Comparison of ENCODE assay signal across 10 cellular contexts in genomic region chr10:102067091-102067916, GRCh38. TPM values are rescaled to one million over a fixed set of nuclear protein-coding genes. Genes with fewer than 3 reads are reported as not detected.
A peak's percentile ranks its signal among the peaks of the same experiment; 100 is the strongest.
DNase-seq lines count a peak whose midpoint lies in the region; ATAC-seq, FAIRE-seq and TF ChIP-seq lines count a peak whose summit lies in the region.
"Had no signal": no experiment of that assay in that cellular context is flagged by ENCODE, and none has a peak within 500 bp of the region (broad histone marks: within the 10 kb centered on the region; RNA-seq: fewer than 3 reads in every experiment).

No MANE protein-coding gene starts in this region.

- no CpG with 5 or more reads among the region's 18 CpGs for WGBS in mesendoderm (ENCODE audit: extremely low coverage, insufficient coverage, low lambda C conversion rate)

- H3K4me3 ChIP-seq in AG10803 (ENCODE audit: low read length) (peak overlapping the region; percentile 83), Caco-2 (ENCODE audit: low read depth, low read length) (no peak overlapping the region), astrocyte (ENCODE audit: insufficient read depth, low read depth, low read length) (no peak overlapping the region), mesendoderm (ENCODE audit: low read length) (no peak overlapping the region)
- H3K4me3 ChIP-seq in naive thymus-derived CD4-positive, alpha-beta T cell (ENCODE audit: low read length), result no peak overlapping the region

- no peak overlapping the region for H2BK15ac ChIP-seq in mesendoderm (replicated peaks; ENCODE audit: low read depth)

- H3K4me1 ChIP-seq in Caco-2 (peaks cover 9% of the 10 kb centered on the region), astrocyte (ENCODE audit: insufficient read depth, low read length) (peaks cover 9% of the 10 kb centered on the region), mesendoderm (ENCODE audit: control insufficient read depth, low read depth, low read length) (no peaks in the 10 kb centered on the region)
- H3K4me1 ChIP-seq in naive thymus-derived CD4-positive, alpha-beta T cell (ENCODE audit: control insufficient read depth in 2 of 2, insufficient read depth in 2 of 2, low read length in 2 of 2), result peaks cover 14 to 23% of the 10 kb centered on the region in 2 donors

- peaks cover 43% of the 10 kb centered on the region for H4K20me1 ChIP-seq in astrocyte (ENCODE audit: insufficient read depth, low read length)

- CTCF ChIA-PET in Caco-2 (lab: Charles Lee), result interaction anchor here (1.2 kb wide), 1 partner anchor 126 kb away, joined by 4 read pairs; no protein-coding TSS in a partner anchor
- CTCF ChIA-PET in naive thymus-derived CD4-positive, alpha-beta T cell (lab: Charles Lee), result interaction anchor here (0.9 to 1.0 kb wide), 2 partner anchors 13 to 48 kb away, joined by 3 read pairs; no protein-coding TSS in a partner anchor

- no peak overlapping the region for H4K5ac ChIP-seq in mesendoderm (ENCODE audit: low read length)

- H3K79me1 ChIP-seq in mesendoderm (ENCODE audit: low read length), result peaks cover 12% of the 10 kb centered on the region

- TF ChIP-seq CTCF in AG10803 (conservative IDR thresholded peaks at IDR 0.05; ENCODE audit: low read length) (no peak), Caco-2 (IDR thresholded peaks at IDR 0.05; ENCODE audit: insufficient read depth in 1 of 2, low read depth in 1 of 2, low read length in 1 of 2, severe bottlenecking in 1 of 2, unreplicated experiment in 1 of 2) (no peak), astrocyte (IDR thresholded peaks at IDR 0.05; ENCODE audit: insufficient read depth, low read depth, low read length) (no peak)

- no peaks in the 10 kb centered on the region for H3K27me3 ChIP-seq in Caco-2 (replicated peaks; ENCODE audit: control insufficient read depth, insufficient read depth, low read length)
- no peaks in the 10 kb centered on the region for H3K27me3 ChIP-seq in astrocyte (ENCODE audit: insufficient read depth, low read length)
- H3K27me3 ChIP-seq in naive thymus-derived CD4-positive, alpha-beta T cell (ENCODE audit: control insufficient read depth in 2 of 2, insufficient read depth in 2 of 2, low read length in 2 of 2), result no peaks in the 10 kb centered on the region
- H3K27me3 ChIP-seq in mesendoderm (ENCODE audit: insufficient read depth, low read length, poor library complexity), result no peaks in the 10 kb centered on the region

- H3K79me2 ChIP-seq in astrocyte (ENCODE audit: insufficient read depth, low read length) (peaks cover 40% of the 10 kb centered on the region), mesendoderm (ENCODE audit: control insufficient read depth, insufficient read depth, low read length) (no peaks in the 10 kb centered on the region)

- no peak for DNase-seq in AG10803 (ENCODE audit: low read depth)
- DNase-seq in Caco-2, result no peak
- no peak for DNase-seq in astrocyte (ENCODE audit: low read depth)
- no peak for DNase-seq in naive thymus-derived CD4-positive, alpha-beta T cell
- DNase-seq in mesendoderm, result no peak
- no peak for DNase-seq in NCI-H510A (lab: John Stamatoyannopoulos, UW)
- DNase-seq: central memory CD4-positive, alpha-beta T cell had no signal

- H3K4me3 Mint-ChIP-seq in Caco-2 (ENCODE audit: unreplicated experiment), result peak overlapping the region; percentile 89
- peak overlapping the region; percentile 89 for H3K4me3 Mint-ChIP-seq in astrocyte (ENCODE audit: unreplicated experiment)
- H3K4me3 Mint-ChIP-seq in naive thymus-derived CD4-positive, alpha-beta T cell, result peak overlapping the region in 6 of 10 donors; percentile 23 to 76 (median 51)

- no peak overlapping the region for H3K23ac ChIP-seq in mesendoderm (ENCODE audit: low read length)

- no peak overlapping the region for H2BK5ac ChIP-seq in mesendoderm (ENCODE audit: low read length)

- H3K4me2 ChIP-seq in astrocyte (ENCODE audit: low read length), result peak overlapping the region; percentile 100
- no peak overlapping the region for H3K4me2 ChIP-seq in mesendoderm (ENCODE audit: low read length)

- H3K27me3 Mint-ChIP-seq in Caco-2 (ENCODE audit: insufficient read depth, unreplicated experiment) (no peaks in the 10 kb centered on the region), astrocyte (ENCODE audit: low read depth, unreplicated experiment) (no peaks in the 10 kb centered on the region)
- H3K27me3 Mint-ChIP-seq in naive thymus-derived CD4-positive, alpha-beta T cell, result no peaks in the 10 kb centered on the region

- no peak overlapping the region for H4K8ac ChIP-seq in mesendoderm (ENCODE audit: low read depth, low read length)

- H3K4me1 Mint-ChIP-seq in Caco-2 (ENCODE audit: low read depth, unreplicated experiment), result peaks cover 13% of the 10 kb centered on the region
- peaks cover 14% of the 10 kb centered on the region for H3K4me1 Mint-ChIP-seq in astrocyte (ENCODE audit: low read depth, unreplicated experiment)
- H3K4me1 Mint-ChIP-seq in naive thymus-derived CD4-positive, alpha-beta T cell, result peaks cover 23 to 43% (median 36%) of the 10 kb centered on the region in 7 donors

- H3K18ac ChIP-seq in mesendoderm (ENCODE audit: low read length), result no peak overlapping the region

- intact Hi-C loops in Caco-2 (cut with micrococcal nuclease; ENCODE audit: unreplicated experiment), result loop anchor here (5.0 kb wide), 1 partner anchor 65 kb away; the partner anchor contains the start of gene PPRC1
- intact Hi-C loops in naive thymus-derived CD4-positive, alpha-beta T cell (cut with micrococcal nuclease), result loop anchor here in 1 of 2 donors (5.0 to 10.0 kb wide), 2 partner anchors 375 to 647 kb away; partner anchors contain the start of genes ARL3 and SFXN2

- H3K9ac ChIP-seq in astrocyte (ENCODE audit: low read length) (peak overlapping the region; percentile 92), mesendoderm (ENCODE audit: low read length) (no peak overlapping the region)

- H2AK5ac ChIP-seq in mesendoderm (ENCODE audit: low read length), result no peak overlapping the region

- no peak overlapping the region for H3K4ac ChIP-seq in mesendoderm (ENCODE audit: low read depth, low read length)

- FAIRE-seq in astrocyte (lab: Jason Lieb, UNC), result no peak
- FAIRE-seq: GM19239 had no signal

- no peaks in the 10 kb centered on the region for H3K36me3 Mint-ChIP-seq in Caco-2 (ENCODE audit: insufficient read depth, unreplicated experiment)
- peaks cover 3% of the 10 kb centered on the region for H3K36me3 Mint-ChIP-seq in astrocyte (ENCODE audit: low read depth, unreplicated experiment)
- H3K36me3 Mint-ChIP-seq in naive thymus-derived CD4-positive, alpha-beta T cell, result peaks cover 0 to 5% (median 0%) of the 10 kb centered on the region in 5 donors

- no peak overlapping the region for H2AFZ ChIP-seq in astrocyte (ENCODE audit: low read depth, low read length)

- H3K9me3 ChIP-seq in Caco-2 (no peaks in the 10 kb centered on the region), astrocyte (ENCODE audit: insufficient read depth, low read depth, low read length) (no peaks in the 10 kb centered on the region)
- no peaks in the 10 kb centered on the region for H3K9me3 ChIP-seq in naive thymus-derived CD4-positive, alpha-beta T cell (ENCODE audit: control insufficient read depth in 2 of 3, low read length in 3 of 3)

- no peaks in the 10 kb centered on the region for H3K9me3 Mint-ChIP-seq in Caco-2 (ENCODE audit: unreplicated experiment)
- no peaks in the 10 kb centered on the region for H3K9me3 Mint-ChIP-seq in astrocyte (ENCODE audit: unreplicated experiment)
- peaks cover 0 to 1% (median 0%) of the 10 kb centered on the region in 11 donors for H3K9me3 Mint-ChIP-seq in naive thymus-derived CD4-positive, alpha-beta T cell

- H3K36me3 ChIP-seq in Caco-2 (ENCODE audit: control insufficient read depth, insufficient read depth, low read length), result peaks cover 1% of the 10 kb centered on the region; the same call in 1 of the 2 replicates
- H3K36me3 ChIP-seq in astrocyte (ENCODE audit: insufficient read depth, low read length), result peaks cover 4% of the 10 kb centered on the region
- H3K36me3 ChIP-seq in naive thymus-derived CD4-positive, alpha-beta T cell (ENCODE audit: control insufficient read depth in 2 of 3, insufficient read depth in 3 of 3, low read length in 3 of 3), result peaks cover 0 to 6% (median 4%) of the 10 kb centered on the region in 3 experiments
- H3K36me3 ChIP-seq in mesendoderm (ENCODE audit: control insufficient read depth, insufficient read depth, low read length), result no peaks in the 10 kb centered on the region

- H3K27ac ChIP-seq in astrocyte (ENCODE audit: low read depth, low read length) (no peak overlapping the region), mesendoderm (ENCODE audit: low read depth, low read length) (no peak overlapping the region)
- H3K27ac ChIP-seq in naive thymus-derived CD4-positive, alpha-beta T cell (ENCODE audit: low read depth, low read length), result peak overlapping the region; percentile 93

- no peak for ATAC-seq in naive thymus-derived CD4-positive, alpha-beta T cell
- ATAC-seq in GM21360 (IDR thresholded peaks at IDR 0.05; ENCODE audit: unreplicated experiment) (no peak), GM18867 (IDR thresholded peaks at IDR 0.05; ENCODE audit: unreplicated experiment) (no peak)

- no peak overlapping the region for H2BK120ac ChIP-seq in mesendoderm (ENCODE audit: low read depth, low read length)

- TSS peak; percentile 29 for BruUV-seq in Caco-2 (replicated peaks; lab: Mats Ljungman, UMichigan)

- no peak overlapping the region for H3K56ac ChIP-seq in mesendoderm (ENCODE audit: low read length)

- H3K27ac Mint-ChIP-seq in Caco-2 (ENCODE audit: unreplicated experiment), result no peak overlapping the region
- peak overlapping the region; percentile 34 for H3K27ac Mint-ChIP-seq in astrocyte (ENCODE audit: unreplicated experiment)
- H3K27ac Mint-ChIP-seq in naive thymus-derived CD4-positive, alpha-beta T cell, result peak overlapping the region in 6 of 9 donors; percentile 23 to 95 (median 46)

- POLR2A ChIA-PET in Caco-2 (lab: Charles Lee), result interaction anchor here (0.5 kb wide), 1 partner anchor 25 kb away, joined by 3 read pairs; no protein-coding TSS in a partner anchor
- POLR2A ChIA-PET in naive thymus-derived CD4-positive, alpha-beta T cell (lab: Charles Lee), result interaction anchor here (0.6 to 2.7 kb wide), 3 partner anchors 12 to 65 kb away, joined by 3 to 16 read pairs (median 3); partner anchors contain the start of genes ARMH3 and PPRC1

RNA-seq across cellular contexts. Expression of gene HPS6, which starts 2.2 kb away (rescaled TPM):
- total RNA-seq in Caco-2 (2022), result 18.1 and 19.5 TPM in 2 replicates
- total RNA-seq in astrocyte, result 23.0 and 24.4 TPM in 2 replicates
- total RNA-seq in naive thymus-derived CD4-positive, alpha-beta T cell, result 10 to 100 TPM; 12.1 to 24.2 (median 20.9) TPM
- 10 to 100 TPM; 13.8 to 29.9 TPM for polyA plus RNA-seq in naive thymus-derived CD4-positive, alpha-beta T cell
- 4.6 TPM for polyA plus RNA-seq in mesendoderm (2013, experiment 1 of 2)
- 4.8 TPM for polyA plus RNA-seq in mesendoderm (2013, experiment 2 of 2)

RNA-seq across cellular contexts. Expression of gene ARMH3, which starts 11.3 kb away (rescaled TPM):
- total RNA-seq in Caco-2 (2022) (17.4 and 20.0 TPM in 2 replicates), astrocyte (20.0 and 22.6 TPM in 2 replicates)
- 10 to 100 TPM; 26.7 to 34.0 (median 28.8) TPM for total RNA-seq in naive thymus-derived CD4-positive, alpha-beta T cell
- 10 to 100 TPM; 19.7 to 22.5 TPM for polyA plus RNA-seq in naive thymus-derived CD4-positive, alpha-beta T cell
- 8.9 TPM for polyA plus RNA-seq in mesendoderm (2013, experiment 1 of 2)
- polyA plus RNA-seq in mesendoderm (2013, experiment 2 of 2), result 9.0 TPM

RNA-seq across cellular contexts. Expression of gene LDB1, which starts 52.9 kb away (rescaled TPM):
- total RNA-seq in Caco-2 (2022) (52.3 and 52.4 TPM in 2 replicates), astrocyte (126 and 134 TPM in 2 replicates)
- total RNA-seq in naive thymus-derived CD4-positive, alpha-beta T cell, result 100 to 1,000 TPM; 101 to 152 (median 115) TPM
- polyA plus RNA-seq in naive thymus-derived CD4-positive, alpha-beta T cell, result 10 to 100 TPM; 26.2 to 45.8 TPM
- polyA plus RNA-seq in mesendoderm (2013, experiment 1 of 2), result 57.8 TPM
- polyA plus RNA-seq in mesendoderm (2013, experiment 2 of 2), result 57.6 TPM
